In genomic region chr2:219498280-219499057, GRCh38 we compare ENCODE assay signal across 8 cellular contexts. TPM values are rescaled to one million over a fixed set of nuclear protein-coding genes. Genes with fewer than 3 reads are reported as not detected.
DNase-seq lines count a peak whose midpoint lies in the region; ATAC-seq lines count a peak whose summit lies in the region.

TSS of gene GMPPA (plus strand) at chr2:219498891. CDS start at chr2:219499976, 1,085 bp downstream.

- H3K4me1 Mint-ChIP-seq in IgD-negative memory B cell, result peaks cover 10 to 18% (median 13%) of the 10 kb centered on the region in 3 donors

- H3K4me3 Mint-ChIP-seq in IgD-negative memory B cell, result peak within 1 kb of the TSS; percentile 88 to 99 (median 98)

- peaks cover 22% of the 10 kb centered on the region for H3K27me3 Mint-ChIP-seq in IgD-negative memory B cell

- peak; percentile 96 for ATAC-seq in GM21529 (IDR thresholded peaks at IDR 0.05; ENCODE audit: unreplicated experiment)

- H3K36me3 Mint-ChIP-seq in IgD-negative memory B cell, result no peaks in the 10 kb centered on the region

- H3K27ac Mint-ChIP-seq in IgD-negative memory B cell, result peak within 1 kb of the TSS; percentile 25 to 97 (median 92)

- H3K9me3 Mint-ChIP-seq in IgD-negative memory B cell, result no peaks in the 10 kb centered on the region

- peak; percentile 98 for DNase-seq in DMS 273 treated with DMSO at 0.1 percent for 48 hours (lab: John Stamatoyannopoulos, UW)
- peak; percentile 85 for DNase-seq in OCI-M2 (lab: John Stamatoyannopoulos, UW; ENCODE audit: unreplicated experiment)
- peak; percentile 90 for DNase-seq in activated T-cell treated with anti-CD3 and anti-CD28 coated beads for 4 hours
- peak; percentile 99 for DNase-seq in epidermal melanocyte (ENCODE audit: insufficient read length, low spot score)
- peak; percentile 86 for DNase-seq in middle frontal gyrus (ENCODE audit: extremely low spot score, low spot score)
- peak; percentile 83 to 89 for DNase-seq in stimulated activated CD8-positive, alpha-beta memory T cell treated with anti-CD3 and anti-CD28 coated beads, Interleukin-2, amount 100 ng/mL, for 48 hours (ENCODE audit: low read depth in 2 of 2)

RNA-seq across cellular contexts. Expression of gene GMPPA, which starts in this region (rescaled TPM):
- 24.4 TPM for polyA plus RNA-seq in IgD-negative memory B cell

Comparison
In these comparisons a context has a peak if more than half of its experiments do, and no peak if none do; other contexts are left out.
1. Peak in every context shown above with its lines: DNase-seq and ATAC-seq.